11 cellular contexts compared by ENCODE assay signal in the genomic region with DNA sequence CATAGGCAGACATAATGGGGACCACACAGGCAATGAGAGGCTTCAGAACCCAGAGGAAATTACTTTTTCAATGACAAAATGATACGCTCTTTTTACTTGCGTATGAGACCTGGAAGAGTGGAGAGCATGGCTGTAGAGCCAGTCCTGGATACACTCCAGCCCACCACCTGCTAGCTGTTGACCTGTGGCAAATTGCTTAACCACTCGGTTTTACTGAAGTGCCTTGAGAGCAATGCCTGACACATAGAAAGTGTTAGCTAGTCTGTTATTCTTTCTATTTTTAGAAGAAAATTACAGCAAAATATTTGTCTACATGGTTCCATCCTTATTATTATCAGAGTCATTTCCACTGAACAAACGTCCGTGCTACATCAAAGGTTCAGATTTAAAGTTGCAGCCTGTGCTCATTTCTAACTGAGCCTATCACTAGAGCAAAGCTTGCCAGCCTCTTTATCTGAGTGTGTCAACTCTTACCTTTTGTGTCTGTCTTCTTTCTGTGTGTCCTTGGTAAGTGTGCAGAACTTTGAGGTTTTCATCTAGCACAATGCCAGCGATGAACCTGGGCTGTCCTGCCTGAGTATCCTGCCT. TPM values are rescaled to one million over a fixed set of nuclear protein-coding genes. Genes with fewer than 3 reads are reported as not detected.
A peak's percentile ranks its signal among the peaks of the same experiment; 100 is the strongest.
DNase-seq lines count a peak whose midpoint lies in the region; ATAC-seq and TF ChIP-seq lines count a peak whose summit lies in the region.
"Had no signal": no experiment of that assay in that cellular context is flagged by ENCODE, and none has a peak within 500 bp of the region (broad histone marks: within the 10 kb centered on the region; RNA-seq: fewer than 3 reads in every experiment).

No MANE protein-coding gene starts in this region.

- in situ Hi-C loops in G401 (cut with HindIII; ENCODE audit: low sequenced_read_pairs) (no loop called here), GM13977 (cut with MboI; ENCODE audit: low pct_unique_long_range_greater_than_20kb, low sequenced_read_pairs, unreplicated experiment) (no loop called here)

- no peaks in the 10 kb centered on the region for H3K27me3 ChIP-seq in CD4-positive, alpha-beta memory T cell (ENCODE audit: insufficient read depth, low read length)
- H3K27me3 ChIP-seq: neural progenitor cell had no signal

- H3K4me3 Mint-ChIP-seq in CD4-positive, alpha-beta memory T cell: peak overlapping the region; percentile 51 to 87 (median 74)
- H3K4me3 Mint-ChIP-seq: neural progenitor cell had no signal

- peak overlapping the region; percentile 73 for H3K27ac ChIP-seq in CD4-positive, alpha-beta memory T cell (ENCODE audit: low read depth, low read length)
- H3K27ac ChIP-seq: neural progenitor cell had no signal

- no peak for DNase-seq in CD4-positive, alpha-beta memory T cell
- peak; percentile 65 for DNase-seq in G401 (ENCODE audit: low spot score)
- DNase-seq in NCI-H748 treated with DMSO at 0.1 percent for 48 hours (lab: John Stamatoyannopoulos, UW): peak; percentile 91
- DNase-seq in dermis microvascular lymphatic vessel endothelial cell (ENCODE audit: low read depth in 2 of 2): peak; percentile 75 to 90
- no peak for DNase-seq in activated effector memory CD4-positive, alpha-beta T cell treated with Interleukin-2 at 50 U/mL for 16 hours
- no peak for DNase-seq in GM13977 (ENCODE audit: low spot score)
- DNase-seq: kidney, SW 1271 had no signal

- H3K4me1 ChIP-seq in CD4-positive, alpha-beta memory T cell (ENCODE audit: insufficient read depth, low read length): peaks cover 87% of the 10 kb centered on the region

- peaks cover 3% of the 10 kb centered on the region for H3K36me3 ChIP-seq in CD4-positive, alpha-beta memory T cell (ENCODE audit: insufficient read depth, low read length)

- intact Hi-C loops in CD4-positive, alpha-beta memory T cell (cut with micrococcal nuclease): no loop called here

- H3K4me1 Mint-ChIP-seq in CD4-positive, alpha-beta memory T cell: peaks cover 49 to 81% (median 66%) of the 10 kb centered on the region in 4 donors

- POLR2A ChIA-PET in CD4-positive, alpha-beta memory T cell (lab: Charles Lee; ENCODE audit: partially characterized antibody): interaction anchor here (1.0 to 15.7 kb wide), 3 partner anchors 12 to 38 kb away, joined by 3 to 417 read pairs (median 247); a partner anchor contains a TSS

- no peaks in the 10 kb centered on the region for H3K9me3 Mint-ChIP-seq in CD4-positive, alpha-beta memory T cell

- CTCF ChIA-PET in CD4-positive, alpha-beta memory T cell (lab: Charles Lee; ENCODE audit: partially characterized antibody): interaction anchor here (0.6 to 1.0 kb wide), 3 partner anchors 14 to 70 kb away, joined by 3 read pairs; no protein-coding TSS in a partner anchor

- ATAC-seq in HG03175 (IDR thresholded peaks at IDR 0.05; ENCODE audit: unreplicated experiment) (no peak), GM21619 (IDR thresholded peaks at IDR 0.05; ENCODE audit: unreplicated experiment) (no peak)

- H3K27me3 Mint-ChIP-seq in CD4-positive, alpha-beta memory T cell: no peaks in the 10 kb centered on the region

- no peaks in the 10 kb centered on the region for H3K9me3 ChIP-seq in CD4-positive, alpha-beta memory T cell (ENCODE audit: control insufficient read depth in 1 of 2, low read length in 2 of 2)

- no peak for TF ChIP-seq CTCF in GM13977 (IDR thresholded peaks at IDR 0.05; ENCODE audit: extremely low read depth, insufficient read depth, missing control alignments)

- H3K4me3 ChIP-seq in CD4-positive, alpha-beta memory T cell (ENCODE audit: low read length in 2 of 2): no peak overlapping the region
- H3K4me3 ChIP-seq: neural progenitor cell had no signal

- H3K36me3 Mint-ChIP-seq in CD4-positive, alpha-beta memory T cell: peaks cover 24 to 25% of the 10 kb centered on the region in 2 donors

- H3K27ac Mint-ChIP-seq in CD4-positive, alpha-beta memory T cell: peak overlapping the region; percentile 80 to 96 (median 91)
- H3K27ac Mint-ChIP-seq: neural progenitor cell had no signal

RNA-seq across cellular contexts. Expression of a gene that starts 9.6 kb away (rescaled TPM):
- total RNA-seq in CD4-positive, alpha-beta memory T cell: 100 to 1,000 TPM; 203 to 204 TPM
- polyA plus RNA-seq in CD4-positive, alpha-beta memory T cell: 100 to 1,000 TPM; 563 to 954 TPM
- total RNA-seq in G401 (2014; rRNA removed; shearing (Covaris generic)): not detected in 2 replicates
- total RNA-seq in dermis microvascular lymphatic vessel endothelial cell: 1.2 and 1.6 TPM in 2 replicates

RNA-seq across cellular contexts. Expression of a gene that starts 58.6 kb away (rescaled TPM):
- total RNA-seq in CD4-positive, alpha-beta memory T cell: 10 to 100 TPM; 21.5 to 22.8 TPM
- polyA plus RNA-seq in CD4-positive, alpha-beta memory T cell: 10 to 100 TPM; 23.1 to 29.5 TPM
- not detected in 2 replicates for total RNA-seq in G401 (2014; rRNA removed; shearing (Covaris generic))
- total RNA-seq in dermis microvascular lymphatic vessel endothelial cell: not detected in 2 replicates

Comparison
In these comparisons a context has a peak if more than half of its experiments do, and no peak if none do; other contexts are left out.
1. DNase-seq: peak in G401 (single experiment), NCI-H748 treated with DMSO at 0.1 percent for 48 hours (single experiment) and dermis microvascular lymphatic vessel endothelial cell (2 of 2); none in CD4-positive, alpha-beta memory T cell (0 of 5), activated effector memory CD4-positive, alpha-beta T cell treated with Interleukin-2 at 50 U/mL for 16 hours (single experiment) and GM13977 (single experiment).
2. RNA of a gene that starts 9.6 kb away (total RNA-seq): 203 to 204 TPM in CD4-positive, alpha-beta memory T cell; 1.2 to 1.6 TPM in dermis microvascular lymphatic vessel endothelial cell and not detected in G401; every median in the first group is over 10 times any median in the second.
3. RNA of a gene that starts 58.6 kb away (total RNA-seq): 21.5 to 22.8 TPM in CD4-positive, alpha-beta memory T cell; not detected in G401 and not detected in dermis microvascular lymphatic vessel endothelial cell; every median in the first group is over 10 times any median in the second.